1 cellular context compared by ENCODE assay signal in the genomic region with DNA sequence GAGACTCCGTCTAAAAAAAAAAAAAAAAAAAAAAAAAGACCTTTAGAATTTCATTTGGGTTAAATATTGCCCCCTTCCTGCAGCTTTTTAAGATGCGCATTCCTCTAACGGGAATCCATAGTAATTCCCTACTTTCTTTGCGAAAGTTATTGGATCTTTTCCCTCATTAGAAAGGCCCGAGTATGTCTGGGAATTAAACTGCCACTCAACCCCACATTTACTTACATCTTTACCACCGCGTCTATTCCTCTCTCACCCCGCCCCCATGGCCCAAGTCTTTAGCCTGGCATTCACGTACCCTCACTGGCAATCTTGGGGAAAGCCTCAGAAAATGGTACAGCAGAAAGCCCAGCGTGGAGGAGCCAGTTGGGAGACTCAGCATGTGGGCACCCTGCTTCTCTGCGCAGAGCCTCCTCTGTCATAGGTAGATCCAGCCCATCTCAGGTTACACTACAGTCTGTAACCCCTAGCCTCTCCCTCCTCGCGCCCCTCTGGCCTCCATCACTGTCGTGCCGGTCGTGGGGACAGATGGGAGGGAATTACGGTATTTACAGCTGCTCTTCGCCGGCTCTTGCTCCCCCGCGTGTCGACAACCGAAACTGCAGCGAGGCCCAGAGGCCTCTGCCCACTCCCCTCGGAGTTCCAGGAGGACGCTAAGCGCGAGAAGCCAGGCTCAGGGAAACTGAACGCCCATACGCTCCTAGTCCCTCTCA.
TF ChIP-seq lines count a peak whose summit lies in the region.

No MANE protein-coding gene starts in this region.

TF ChIP-seq in K562, 482 proteins besides CTCF, POLR2A, EP300 and RAD21 (continued from another document and continues in another):
- TF ChIP-seq, protein P1, sequence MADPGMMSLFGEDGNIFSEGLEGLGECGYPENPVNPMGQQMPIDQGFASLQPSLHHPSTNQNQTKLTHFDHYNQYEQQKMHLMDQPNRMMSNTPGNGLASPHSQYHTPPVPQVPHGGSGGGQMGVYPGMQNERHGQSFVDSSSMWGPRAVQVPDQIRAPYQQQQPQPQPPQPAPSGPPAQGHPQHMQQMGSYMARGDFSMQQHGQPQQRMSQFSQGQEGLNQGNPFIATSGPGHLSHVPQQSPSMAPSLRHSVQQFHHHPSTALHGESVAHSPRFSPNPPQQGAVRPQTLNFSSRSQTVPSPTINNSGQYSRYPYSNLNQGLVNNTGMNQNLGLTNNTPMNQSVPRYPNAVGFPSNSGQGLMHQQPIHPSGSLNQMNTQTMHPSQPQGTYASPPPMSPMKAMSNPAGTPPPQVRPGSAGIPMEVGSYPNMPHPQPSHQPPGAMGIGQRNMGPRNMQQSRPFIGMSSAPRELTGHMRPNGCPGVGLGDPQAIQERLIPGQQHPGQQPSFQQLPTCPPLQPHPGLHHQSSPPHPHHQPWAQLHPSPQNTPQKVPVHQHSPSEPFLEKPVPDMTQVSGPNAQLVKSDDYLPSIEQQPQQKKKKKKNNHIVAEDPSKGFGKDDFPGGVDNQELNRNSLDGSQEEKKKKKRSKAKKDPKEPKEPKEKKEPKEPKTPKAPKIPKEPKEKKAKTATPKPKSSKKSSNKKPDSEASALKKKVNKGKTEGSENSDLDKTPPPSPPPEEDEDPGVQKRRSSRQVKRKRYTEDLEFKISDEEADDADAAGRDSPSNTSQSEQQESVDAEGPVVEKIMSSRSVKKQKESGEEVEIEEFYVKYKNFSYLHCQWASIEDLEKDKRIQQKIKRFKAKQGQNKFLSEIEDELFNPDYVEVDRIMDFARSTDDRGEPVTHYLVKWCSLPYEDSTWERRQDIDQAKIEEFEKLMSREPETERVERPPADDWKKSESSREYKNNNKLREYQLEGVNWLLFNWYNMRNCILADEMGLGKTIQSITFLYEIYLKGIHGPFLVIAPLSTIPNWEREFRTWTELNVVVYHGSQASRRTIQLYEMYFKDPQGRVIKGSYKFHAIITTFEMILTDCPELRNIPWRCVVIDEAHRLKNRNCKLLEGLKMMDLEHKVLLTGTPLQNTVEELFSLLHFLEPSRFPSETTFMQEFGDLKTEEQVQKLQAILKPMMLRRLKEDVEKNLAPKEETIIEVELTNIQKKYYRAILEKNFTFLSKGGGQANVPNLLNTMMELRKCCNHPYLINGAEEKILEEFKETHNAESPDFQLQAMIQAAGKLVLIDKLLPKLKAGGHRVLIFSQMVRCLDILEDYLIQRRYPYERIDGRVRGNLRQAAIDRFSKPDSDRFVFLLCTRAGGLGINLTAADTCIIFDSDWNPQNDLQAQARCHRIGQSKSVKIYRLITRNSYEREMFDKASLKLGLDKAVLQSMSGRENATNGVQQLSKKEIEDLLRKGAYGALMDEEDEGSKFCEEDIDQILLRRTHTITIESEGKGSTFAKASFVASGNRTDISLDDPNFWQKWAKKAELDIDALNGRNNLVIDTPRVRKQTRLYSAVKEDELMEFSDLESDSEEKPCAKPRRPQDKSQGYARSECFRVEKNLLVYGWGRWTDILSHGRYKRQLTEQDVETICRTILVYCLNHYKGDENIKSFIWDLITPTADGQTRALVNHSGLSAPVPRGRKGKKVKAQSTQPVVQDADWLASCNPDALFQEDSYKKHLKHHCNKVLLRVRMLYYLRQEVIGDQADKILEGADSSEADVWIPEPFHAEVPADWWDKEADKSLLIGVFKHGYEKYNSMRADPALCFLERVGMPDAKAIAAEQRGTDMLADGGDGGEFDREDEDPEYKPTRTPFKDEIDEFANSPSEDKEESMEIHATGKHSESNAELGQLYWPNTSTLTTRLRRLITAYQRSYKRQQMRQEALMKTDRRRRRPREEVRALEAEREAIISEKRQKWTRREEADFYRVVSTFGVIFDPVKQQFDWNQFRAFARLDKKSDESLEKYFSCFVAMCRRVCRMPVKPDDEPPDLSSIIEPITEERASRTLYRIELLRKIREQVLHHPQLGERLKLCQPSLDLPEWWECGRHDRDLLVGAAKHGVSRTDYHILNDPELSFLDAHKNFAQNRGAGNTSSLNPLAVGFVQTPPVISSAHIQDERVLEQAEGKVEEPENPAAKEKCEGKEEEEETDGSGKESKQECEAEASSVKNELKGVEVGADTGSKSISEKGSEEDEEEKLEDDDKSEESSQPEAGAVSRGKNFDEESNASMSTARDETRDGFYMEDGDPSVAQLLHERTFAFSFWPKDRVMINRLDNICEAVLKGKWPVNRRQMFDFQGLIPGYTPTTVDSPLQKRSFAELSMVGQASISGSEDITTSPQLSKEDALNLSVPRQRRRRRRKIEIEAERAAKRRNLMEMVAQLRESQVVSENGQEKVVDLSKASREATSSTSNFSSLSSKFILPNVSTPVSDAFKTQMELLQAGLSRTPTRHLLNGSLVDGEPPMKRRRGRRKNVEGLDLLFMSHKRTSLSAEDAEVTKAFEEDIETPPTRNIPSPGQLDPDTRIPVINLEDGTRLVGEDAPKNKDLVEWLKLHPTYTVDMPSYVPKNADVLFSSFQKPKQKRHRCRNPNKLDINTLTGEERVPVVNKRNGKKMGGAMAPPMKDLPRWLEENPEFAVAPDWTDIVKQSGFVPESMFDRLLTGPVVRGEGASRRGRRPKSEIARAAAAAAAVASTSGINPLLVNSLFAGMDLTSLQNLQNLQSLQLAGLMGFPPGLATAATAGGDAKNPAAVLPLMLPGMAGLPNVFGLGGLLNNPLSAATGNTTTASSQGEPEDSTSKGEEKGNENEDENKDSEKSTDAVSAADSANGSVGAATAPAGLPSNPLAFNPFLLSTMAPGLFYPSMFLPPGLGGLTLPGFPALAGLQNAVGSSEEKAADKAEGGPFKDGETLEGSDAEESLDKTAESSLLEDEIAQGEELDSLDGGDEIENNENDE (IDR thresholded peaks at IDR 0.05; ENCODE audit: low read depth, low read length): peak; percentile 95
- TF ChIP-seq ZNF584 (CRISPR knock-in tag; IDR thresholded peaks at IDR 0.05; ENCODE audit: low read depth) (no peak), FOXK1 (CRISPR knock-in tag; IDR thresholded peaks at IDR 0.05; ENCODE audit: borderline replicate concordance) (no peak), GABPB1 (CRISPR knock-in tag; IDR thresholded peaks at IDR 0.05) (no peak), TSC22D4 (tag; IDR thresholded peaks at IDR 0.05) (no peak), TAF1 (IDR thresholded peaks at IDR 0.05; ENCODE audit: control insufficient read depth, extremely low read depth, insufficient read depth, low read length, severe bottlenecking) (no peak), XRCC5 (IDR thresholded peaks at IDR 0.05; ENCODE audit: low read depth, low read length) (0 out of 2 replicates have a peak, but pooled peaks have one; percentile 58), HLTF (IDR thresholded peaks at IDR 0.05) (0 out of 2 replicates have a peak, but pooled peaks have one; percentile 22), MYNN (IDR thresholded peaks at IDR 0.05) (no peak), MYNN (CRISPR knock-in tag; IDR thresholded peaks at IDR 0.05) (no peak), ATF1 (CRISPR knock-in tag; IDR thresholded peaks at IDR 0.05) (no peak), ATF1 (tag; IDR thresholded peaks at IDR 0.05) (no peak), MCM7 (IDR thresholded peaks at IDR 0.05) (no peak), RNF2 (IDR thresholded peaks at IDR 0.05) (no peak), TEAD1 (CRISPR knock-in tag; IDR thresholded peaks at IDR 0.05) (0 out of 4 replicates have a peak, but pooled peaks of 1 of the 2 experiments have one; percentile 29), SMAD1 (IDR thresholded peaks at IDR 0.05; ENCODE audit: low read depth, low read length, partially characterized antibody) (no peak), MECOM (CRISPR knock-in tag; IDR thresholded peaks at IDR 0.05) (no peak), THRAP3 (IDR thresholded peaks at IDR 0.05; ENCODE audit: borderline replicate concordance) (no peak), HMGN3 (IDR thresholded peaks at IDR 0.05; ENCODE audit: borderline replicate concordance, extremely low read depth, insufficient read length, low read depth, low read length) (no peak), TCF3 (CRISPR knock-in tag; IDR thresholded peaks at IDR 0.05) (no peak), MAZ (CRISPR knock-in tag; conservative IDR thresholded peaks at IDR 0.05 in 1 of 2, IDR thresholded peaks at IDR 0.05 in 1 of 2) (peak in 1 of 2 experiments; percentile 71; a peak in 2 of 4 replicates), HSF4 (CRISPR knock-in tag; IDR thresholded peaks at IDR 0.05; ENCODE audit: borderline replicate concordance) (no peak), CC2D1A (IDR thresholded peaks at IDR 0.05) (peak; percentile 53; the same call in 1 of the 2 replicates), SREBF2 (CRISPR knock-in tag; IDR thresholded peaks at IDR 0.05) (no peak)
- TF ChIP-seq, protein P2, sequence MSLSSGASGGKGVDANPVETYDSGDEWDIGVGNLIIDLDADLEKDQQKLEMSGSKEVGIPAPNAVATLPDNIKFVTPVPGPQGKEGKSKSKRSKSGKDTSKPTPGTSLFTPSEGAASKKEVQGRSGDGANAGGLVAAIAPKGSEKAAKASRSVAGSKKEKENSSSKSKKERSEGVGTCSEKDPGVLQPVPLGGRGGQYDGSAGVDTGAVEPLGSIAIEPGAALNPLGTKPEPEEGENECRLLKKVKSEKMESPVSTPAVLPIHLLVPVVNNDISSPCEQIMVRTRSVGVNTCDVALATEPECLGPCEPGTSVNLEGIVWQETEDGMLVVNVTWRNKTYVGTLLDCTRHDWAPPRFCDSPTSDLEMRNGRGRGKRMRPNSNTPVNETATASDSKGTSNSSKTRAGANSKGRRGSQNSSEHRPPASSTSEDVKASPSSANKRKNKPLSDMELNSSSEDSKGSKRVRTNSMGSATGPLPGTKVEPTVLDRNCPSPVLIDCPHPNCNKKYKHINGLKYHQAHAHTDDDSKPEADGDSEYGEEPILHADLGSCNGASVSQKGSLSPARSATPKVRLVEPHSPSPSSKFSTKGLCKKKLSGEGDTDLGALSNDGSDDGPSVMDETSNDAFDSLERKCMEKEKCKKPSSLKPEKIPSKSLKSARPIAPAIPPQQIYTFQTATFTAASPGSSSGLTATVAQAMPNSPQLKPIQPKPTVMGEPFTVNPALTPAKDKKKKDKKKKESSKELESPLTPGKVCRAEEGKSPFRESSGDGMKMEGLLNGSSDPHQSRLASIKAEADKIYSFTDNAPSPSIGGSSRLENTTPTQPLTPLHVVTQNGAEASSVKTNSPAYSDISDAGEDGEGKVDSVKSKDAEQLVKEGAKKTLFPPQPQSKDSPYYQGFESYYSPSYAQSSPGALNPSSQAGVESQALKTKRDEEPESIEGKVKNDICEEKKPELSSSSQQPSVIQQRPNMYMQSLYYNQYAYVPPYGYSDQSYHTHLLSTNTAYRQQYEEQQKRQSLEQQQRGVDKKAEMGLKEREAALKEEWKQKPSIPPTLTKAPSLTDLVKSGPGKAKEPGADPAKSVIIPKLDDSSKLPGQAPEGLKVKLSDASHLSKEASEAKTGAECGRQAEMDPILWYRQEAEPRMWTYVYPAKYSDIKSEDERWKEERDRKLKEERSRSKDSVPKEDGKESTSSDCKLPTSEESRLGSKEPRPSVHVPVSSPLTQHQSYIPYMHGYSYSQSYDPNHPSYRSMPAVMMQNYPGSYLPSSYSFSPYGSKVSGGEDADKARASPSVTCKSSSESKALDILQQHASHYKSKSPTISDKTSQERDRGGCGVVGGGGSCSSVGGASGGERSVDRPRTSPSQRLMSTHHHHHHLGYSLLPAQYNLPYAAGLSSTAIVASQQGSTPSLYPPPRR (CRISPR knock-in tag; IDR thresholded peaks at IDR 0.05; ENCODE audit: borderline replicate concordance): no peak
- TF ChIP-seq, protein P3, sequence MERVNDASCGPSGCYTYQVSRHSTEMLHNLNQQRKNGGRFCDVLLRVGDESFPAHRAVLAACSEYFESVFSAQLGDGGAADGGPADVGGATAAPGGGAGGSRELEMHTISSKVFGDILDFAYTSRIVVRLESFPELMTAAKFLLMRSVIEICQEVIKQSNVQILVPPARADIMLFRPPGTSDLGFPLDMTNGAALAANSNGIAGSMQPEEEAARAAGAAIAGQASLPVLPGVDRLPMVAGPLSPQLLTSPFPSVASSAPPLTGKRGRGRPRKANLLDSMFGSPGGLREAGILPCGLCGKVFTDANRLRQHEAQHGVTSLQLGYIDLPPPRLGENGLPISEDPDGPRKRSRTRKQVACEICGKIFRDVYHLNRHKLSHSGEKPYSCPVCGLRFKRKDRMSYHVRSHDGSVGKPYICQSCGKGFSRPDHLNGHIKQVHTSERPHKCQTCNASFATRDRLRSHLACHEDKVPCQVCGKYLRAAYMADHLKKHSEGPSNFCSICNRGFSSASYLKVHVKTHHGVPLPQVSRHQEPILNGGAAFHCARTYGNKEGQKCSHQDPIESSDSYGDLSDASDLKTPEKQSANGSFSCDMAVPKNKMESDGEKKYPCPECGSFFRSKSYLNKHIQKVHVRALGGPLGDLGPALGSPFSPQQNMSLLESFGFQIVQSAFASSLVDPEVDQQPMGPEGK (CRISPR knock-in tag; IDR thresholded peaks at IDR 0.05; ENCODE audit: borderline replicate concordance): no peak
- TF ChIP-seq, protein P4, sequence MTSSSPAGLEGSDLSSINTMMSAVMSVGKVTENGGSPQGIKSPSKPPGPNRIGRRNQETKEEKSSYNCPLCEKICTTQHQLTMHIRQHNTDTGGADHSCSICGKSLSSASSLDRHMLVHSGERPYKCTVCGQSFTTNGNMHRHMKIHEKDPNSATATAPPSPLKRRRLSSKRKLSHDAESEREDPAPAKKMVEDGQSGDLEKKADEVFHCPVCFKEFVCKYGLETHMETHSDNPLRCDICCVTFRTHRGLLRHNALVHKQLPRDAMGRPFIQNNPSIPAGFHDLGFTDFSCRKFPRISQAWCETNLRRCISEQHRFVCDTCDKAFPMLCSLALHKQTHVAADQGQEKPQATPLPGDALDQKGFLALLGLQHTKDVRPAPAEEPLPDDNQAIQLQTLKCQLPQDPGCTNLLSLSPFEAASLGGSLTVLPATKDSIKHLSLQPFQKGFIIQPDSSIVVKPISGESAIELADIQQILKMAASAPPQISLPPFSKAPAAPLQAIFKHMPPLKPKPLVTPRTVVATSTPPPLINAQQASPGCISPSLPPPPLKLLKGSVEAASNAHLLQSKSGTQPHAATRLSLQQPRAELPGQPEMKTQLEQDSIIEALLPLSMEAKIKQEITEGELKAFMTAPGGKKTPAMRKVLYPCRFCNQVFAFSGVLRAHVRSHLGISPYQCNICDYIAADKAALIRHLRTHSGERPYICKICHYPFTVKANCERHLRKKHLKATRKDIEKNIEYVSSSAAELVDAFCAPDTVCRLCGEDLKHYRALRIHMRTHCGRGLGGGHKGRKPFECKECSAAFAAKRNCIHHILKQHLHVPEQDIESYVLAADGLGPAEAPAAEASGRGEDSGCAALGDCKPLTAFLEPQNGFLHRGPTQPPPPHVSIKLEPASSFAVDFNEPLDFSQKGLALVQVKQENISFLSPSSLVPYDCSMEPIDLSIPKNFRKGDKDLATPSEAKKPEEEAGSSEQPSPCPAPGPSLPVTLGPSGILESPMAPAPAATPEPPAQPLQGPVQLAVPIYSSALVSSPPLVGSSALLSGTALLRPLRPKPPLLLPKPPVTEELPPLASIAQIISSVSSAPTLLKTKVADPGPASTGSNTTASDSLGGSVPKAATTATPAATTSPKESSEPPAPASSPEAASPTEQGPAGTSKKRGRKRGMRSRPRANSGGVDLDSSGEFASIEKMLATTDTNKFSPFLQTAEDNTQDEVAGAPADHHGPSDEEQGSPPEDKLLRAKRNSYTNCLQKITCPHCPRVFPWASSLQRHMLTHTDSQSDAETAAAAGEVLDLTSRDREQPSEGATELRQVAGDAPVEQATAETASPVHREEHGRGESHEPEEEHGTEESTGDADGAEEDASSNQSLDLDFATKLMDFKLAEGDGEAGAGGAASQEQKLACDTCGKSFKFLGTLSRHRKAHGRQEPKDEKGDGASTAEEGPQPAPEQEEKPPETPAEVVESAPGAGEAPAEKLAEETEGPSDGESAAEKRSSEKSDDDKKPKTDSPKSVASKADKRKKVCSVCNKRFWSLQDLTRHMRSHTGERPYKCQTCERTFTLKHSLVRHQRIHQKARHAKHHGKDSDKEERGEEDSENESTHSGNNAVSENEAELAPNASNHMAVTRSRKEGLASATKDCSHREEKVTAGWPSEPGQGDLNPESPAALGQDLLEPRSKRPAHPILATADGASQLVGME (CRISPR knock-in tag; IDR thresholded peaks at IDR 0.05): no peak
